ENCODE assay signal across 34 cellular contexts in genomic region chr20:25424536-25424935, GRCh38. TPM values are rescaled to one million over a fixed set of nuclear protein-coding genes. Genes with fewer than 3 reads are reported as not detected.
A peak's percentile ranks its signal among the peaks of the same experiment; 100 is the strongest.
DNase-seq lines count a peak whose midpoint lies in the region; ATAC-seq, FAIRE-seq and TF ChIP-seq lines count a peak whose summit lies in the region.
"Had no signal": no experiment of that assay in that cellular context is flagged by ENCODE, and none has a peak within 500 bp of the region (broad histone marks: within the 10 kb centered on the region; RNA-seq: fewer than 3 reads in every experiment).

No MANE protein-coding gene starts in this region.

- TF ChIP-seq EP300 in A549 (IDR thresholded peaks at IDR 0.05) (no peak), GM12878 (IDR thresholded peaks at IDR 0.05; ENCODE audit: borderline replicate concordance in 1 of 2, control insufficient read depth in 1 of 2, low read depth in 2 of 2, low read length in 2 of 2) (no peak)

- TF ChIP-seq POLR2A in A549 (IDR thresholded peaks at IDR 0.05; ENCODE audit: low read length) (no peak), GM12878 (IDR thresholded peaks at IDR 0.05; ENCODE audit: low read depth, low read length) (no peak)

- H3K4me3 Mint-ChIP-seq in stimulated activated naive CD8-positive, alpha-beta T cell treated with anti-CD3 and anti-CD28 coated beads, Interleukin-15, amount 100 ng/mL, for 72 hours: no peak overlapping the region
- H3K4me3 Mint-ChIP-seq: B cell; CD14-positive monocyte; CD4-positive, alpha-beta memory T cell; CD4-positive, alpha-beta T cell; CD4-positive, CD25-positive, alpha-beta regulatory T cell; CD8-positive, alpha-beta memory T cell; CD8-positive, alpha-beta T cell had no signal

- H3K9me3 Mint-ChIP-seq in stimulated activated naive CD8-positive, alpha-beta T cell treated with anti-CD3 and anti-CD28 coated beads, Interleukin-15, amount 100 ng/mL, for 72 hours: no peaks in the 10 kb centered on the region
- H3K9me3 Mint-ChIP-seq: CD4-positive, alpha-beta T cell; CD4-positive, CD25-positive, alpha-beta regulatory T cell; CD8-positive, alpha-beta memory T cell; CD8-positive, alpha-beta T cell had no signal

- no peak overlapping the region for H2AFZ ChIP-seq in GM12878 (ENCODE audit: control insufficient read depth, low read depth, low read length)

- SMC1A ChIA-PET in GM12878 (lab: Charles Lee; ENCODE audit: uncharacterized antibody, unreplicated experiment): interaction anchor here (1.0 to 1.5 kb wide), 3 partner anchors 15 to 23 kb away, joined by 3 to 4 read pairs (median 3); partner anchors contain the start of gene GINS1

- H3K9ac ChIP-seq in GM12878 (ENCODE audit: control insufficient read depth, insufficient read depth, low read length): no peak overlapping the region
- H3K9ac ChIP-seq: BLaER1; BLaER1 treated with 17β-estradiol and CSF1 and Interleukin-3, amounts not matched to agents 10 nM and 100 nM had no signal

- FAIRE-seq in A549 (lab: Jason Lieb, UNC) (peak; percentile 77), GM12878 (lab: Jason Lieb, UNC) (no peak)
- FAIRE-seq: A204.1, D721Med had no signal

- H3K9me3 ChIP-seq in A549 (no peaks in the 10 kb centered on the region), GM12878 (replicated peaks; ENCODE audit: control insufficient read depth, insufficient read depth, low read length) (no peaks in the 10 kb centered on the region; the same call in 2 of the 3 replicates)
- H3K9me3 ChIP-seq: BE2C had no signal

- no peak overlapping the region for H3K27ac ChIP-seq in A549
- H3K27ac ChIP-seq in GM12878 (ENCODE audit: control insufficient read depth, insufficient read depth): no peak overlapping the region
- H3K27ac ChIP-seq: 22Rv1; BLaER1; BLaER1 treated with 17β-estradiol and CSF1 and Interleukin-3, amounts not matched to agents 10 nM and 100 nM; C4-2B had no signal

- DNase-seq in stimulated activated naive CD8-positive, alpha-beta T cell treated with anti-CD3 and anti-CD28 coated beads, Interleukin-15, amount 100 ng/mL, for 72 hours: no peak
- no peak for DNase-seq in stimulated activated naive CD8-positive, alpha-beta T cell treated with anti-CD3 and anti-CD28 coated beads, Interleukin-15, Interleukin-2, amounts not matched to agents 100 U/mL and 50 U/mL, for 24 hours
- DNase-seq in A549 (ENCODE audit: low read depth in 1 of 2, low spot score in 1 of 2) (no peak), GM12878 (ENCODE audit: low read depth, low spot score) (no peak), inferior parietal cortex (ENCODE audit: extremely low spot score) (no peak)
- no peak for DNase-seq in activated effector memory CD4-positive, alpha-beta T cell treated with Interleukin-2 at 50 U/mL for 16 hours
- DNase-seq: 8988T; ACHN; AML-193; BE2C; C1 segment of cervical spinal cord; Caco-2; Calu3; CD4-positive, alpha-beta memory T cell; CD4-positive, alpha-beta T cell; CD4-positive, CD25-positive, alpha-beta regulatory T cell; CD8-positive, alpha-beta memory T cell; CD8-positive, alpha-beta T cell; COR-L47; DMS 273 treated with DMSO at 0.1 percent for 48 hours; DMS153; DMS53; DMS79; DMS79 treated with DMSO at 0.1 percent for 48 hours; DND-41; EL had no signal

- peaks cover 16% of the 10 kb centered on the region for H3K4me1 Mint-ChIP-seq in stimulated activated naive CD8-positive, alpha-beta T cell treated with anti-CD3 and anti-CD28 coated beads, Interleukin-15, amount 100 ng/mL, for 72 hours
- H3K4me1 Mint-ChIP-seq: B cell, CD14-positive monocyte had no signal

- intact Hi-C loops in GM12878 (cut with micrococcal nuclease; ENCODE audit: unreplicated experiment): no loop called here

- no peak for TF ChIP-seq RAD21 in A549 (conservative IDR thresholded peaks at IDR 0.05 in 1 of 2, IDR thresholded peaks at IDR 0.05 in 1 of 2)
- TF ChIP-seq RAD21 in GM12878 (IDR thresholded peaks at IDR 0.05; ENCODE audit: insufficient read depth, low read depth, low read length): no peak

- H3K4me1 ChIP-seq in A549 (no peaks in the 10 kb centered on the region), GM12878 (ENCODE audit: control insufficient read depth, insufficient read depth, low read length) (no peaks in the 10 kb centered on the region)
- H3K4me1 ChIP-seq: BE2C; BLaER1; BLaER1 treated with 17β-estradiol and CSF1 and Interleukin-3, amounts not matched to agents 10 nM and 100 nM; Caco-2 had no signal

- no peak overlapping the region for H3K4me3 ChIP-seq in A549
- H3K4me3 ChIP-seq in GM12878: no peak overlapping the region
- H3K4me3 ChIP-seq: BLaER1; BLaER1 treated with 17β-estradiol and CSF1 and Interleukin-3, amounts not matched to agents 10 nM and 100 nM had no signal

- peaks cover 0 to 12% of the 10 kb centered on the region in 2 experiments; a peak in 3 of 4 replicates for H3K36me3 ChIP-seq in GM12878 (ENCODE audit: control insufficient read depth in 2 of 2, insufficient read depth in 2 of 2, low read length in 1 of 2)

- POLR2A ChIA-PET in A549 (lab: Yijun Ruan, JAX) (no interaction called here), GM12878 (lab: Charles Lee) (no interaction called here)

- no peak overlapping the region for H3K27ac Mint-ChIP-seq in stimulated activated naive CD8-positive, alpha-beta T cell treated with anti-CD3 and anti-CD28 coated beads, Interleukin-15, amount 100 ng/mL, for 72 hours
- H3K27ac Mint-ChIP-seq: B cell; CD14-positive monocyte; CD4-positive, alpha-beta memory T cell; CD4-positive, alpha-beta T cell; CD8-positive, alpha-beta T cell had no signal

- in situ Hi-C loops in GM12878 (cut with MboI): no loop called here

- WGBS in A549 (ENCODE audit: missing lambda C conversion rate): 86% methylated on average over 3 of the region's 3 CpGs
- WGBS in GM12878 (ENCODE audit: insufficient coverage, insufficient replicate concordance, low lambda C conversion rate, missing lambda C conversion rate): 91% methylated on average over 3 of the region's 3 CpGs

- ATAC-seq in stimulated activated naive CD8-positive, alpha-beta T cell treated with anti-CD3 and anti-CD28 coated beads, Interleukin-15, amount 100 ng/mL, for 72 hours: peak; percentile 64
- ATAC-seq in stimulated activated naive CD8-positive, alpha-beta T cell treated with anti-CD3 and anti-CD28 coated beads, Interleukin-15, Interleukin-2, amounts not matched to agents 100 U/mL and 50 U/mL, for 24 hours: no peak
- no peak for ATAC-seq in A549
- no peak for ATAC-seq in GM12878
- ATAC-seq: CD8-positive, alpha-beta T cell had no signal

- no peak overlapping the region for H3K4me2 ChIP-seq in A549
- no peak overlapping the region for H3K4me2 ChIP-seq in GM12878 (ENCODE audit: control insufficient read depth, insufficient read depth)
- H3K4me2 ChIP-seq: BLaER1; BLaER1 treated with 17β-estradiol and CSF1 and Interleukin-3, amounts not matched to agents 10 nM and 100 nM had no signal

- CTCF ChIA-PET in A549 (lab: Yijun Ruan, JAX): interaction anchor here (1.3 kb wide), 1 partner anchor 26 kb away, joined by 3 read pairs; no protein-coding TSS in a partner anchor
- CTCF ChIA-PET in GM12878 (lab: Yijun Ruan, JAX): interaction anchor here (1.8 kb wide), 1 partner anchor 11 kb away, joined by 5 read pairs; no protein-coding TSS in a partner anchor

- RAD21 ChIA-PET in GM12878 (lab: Charles Lee; ENCODE audit: unreplicated experiment): interaction anchor here (1.5 kb wide), 1 partner anchor 25 kb away, joined by 4 read pairs; no protein-coding TSS in a partner anchor

- no peaks in the 10 kb centered on the region for H3K27me3 ChIP-seq in GM12878 (replicated peaks in 1 of 2; ENCODE audit: control insufficient read depth in 2 of 2, insufficient read depth in 2 of 2, low read length in 1 of 2)
- H3K27me3 ChIP-seq: BE2C; BLaER1; BLaER1 treated with 17β-estradiol and CSF1 and Interleukin-3, amounts not matched to agents 10 nM and 100 nM had no signal

- BruUV-seq in GM12878 (replicated peaks; lab: Mats Ljungman, UMichigan): no TSS peak

- TF ChIP-seq CTCF in A549 (IDR thresholded peaks at IDR 0.05) (no peak), GM12878 (IDR thresholded peaks at IDR 0.05 in 2 of 3, conservative IDR thresholded peaks at IDR 0.05 in 1 of 3; ENCODE audit: control insufficient read depth in 2 of 3, extremely low read depth in 1 of 3, insufficient read depth in 1 of 3, low read depth in 3 of 3, low read length in 3 of 3) (no peak)

- no peaks in the 10 kb centered on the region for H3K27me3 Mint-ChIP-seq in stimulated activated naive CD8-positive, alpha-beta T cell treated with anti-CD3 and anti-CD28 coated beads, Interleukin-15, amount 100 ng/mL, for 72 hours
- H3K27me3 Mint-ChIP-seq: B cell; CD4-positive, alpha-beta memory T cell; CD4-positive, alpha-beta T cell; CD4-positive, CD25-positive, alpha-beta regulatory T cell; CD8-positive, alpha-beta memory T cell had no signal

- H4K20me1 ChIP-seq in GM12878 (ENCODE audit: control insufficient read depth, insufficient read depth): no peaks in the 10 kb centered on the region
- H4K20me1 ChIP-seq: BLaER1 had no signal

- H3K79me2 ChIP-seq in GM12878 (ENCODE audit: control insufficient read depth, insufficient read depth, low read length): no peaks in the 10 kb centered on the region

RNA-seq across cellular contexts. Expression of gene GINS1, which starts 17.1 kb away (rescaled TPM):
- polyA plus RNA-seq in A549 (2011; rRNA removed) (33.5 and 46.4 TPM in 2 replicates), A549 (2017; fragmentation: RNase III; extraction: RNeasy Plus Mini Kit Qiagen cat#74134 plus additional on column Dnase treatment) (30.7 to 34.2 TPM (median 33.6 TPM) in 3 replicates), GM12878 (2011; rRNA removed) (34.1 and 47.5 TPM in 2 replicates), GM12878 (2014; fragmentation: Illumina TruSeq; extraction: Trizol) (25.2 and 30.0 TPM in 2 replicates), GM12878 (2014; fragmentation: Nextera tagmentation; extraction: Ambion mirVana) (10 to 100 TPM; 13.0 to 20.0 TPM), GM12878 (2014; rRNA removed) (25.3 and 29.6 TPM in 2 replicates), GM12878 (2016; fragmentation: Nextera tagmentation; extraction: Ambion mirVana) (10 to 100 TPM; 40.5 to 44.6 TPM)
- polyA plus RNA-seq in A549 (2012; cell fraction: cytosol; rRNA removed): 17.7 and 19.7 TPM in 2 replicates
- 7.6 and 19.9 TPM in 2 replicates for polyA plus RNA-seq in A549 (2012; cell fraction: nucleus; rRNA removed)
- polyA minus RNA-seq in A549 (2011; rRNA and poly(A)+ RNA removed): 23.7 and 28.4 TPM in 2 replicates
- total RNA-seq in GM12878 (2013; cell fraction: nucleolus; rRNA removed): 16.8 and 17.9 TPM in 2 replicates
- total RNA-seq in GM12878 (2014; rRNA removed) (31.1 and 35.3 TPM in 2 replicates), GM12878 (2014; rRNA removed; fragmentation: Illumina TruSeq; extraction: Trizol) (26.1 and 29.1 TPM in 2 replicates), GM12878 (2021) (33.8 and 35.6 TPM in 2 replicates)
- 6.9 TPM for polyA plus RNA-seq in GM12878 (2011; ENCODE audit: low read depth)
- 15.9 and 18.7 TPM in 2 replicates for polyA plus RNA-seq in GM12878 (2011; cell fraction: cytosol; rRNA removed)
- 10.0 and 15.1 TPM in 2 replicates for polyA plus RNA-seq in GM12878 (2011; cell fraction: nucleus; rRNA removed)
- polyA plus RNA-seq in GM12878 (2012): 8.0 and 10.6 TPM in 2 replicates
- 16.5 and 18.3 TPM in 2 replicates for polyA minus RNA-seq in GM12878 (2011; rRNA and poly(A)+ RNA removed)
- 8.8 and 10.1 TPM in 2 replicates for polyA minus RNA-seq in GM12878 (2011; cell fraction: cytosol; rRNA and poly(A)+ RNA removed)
- polyA minus RNA-seq in GM12878 (2011; cell fraction: nucleus; rRNA and poly(A)+ RNA removed): 4.0 and 9.7 TPM in 2 replicates

RNA-seq across cellular contexts. Expression of gene ABHD12, which starts 33.9 kb away (rescaled TPM):
- polyA plus RNA-seq in A549 (2011; rRNA removed) (54.3 and 59.1 TPM in 2 replicates), A549 (2017; fragmentation: RNase III; extraction: RNeasy Plus Mini Kit Qiagen cat#74134 plus additional on column Dnase treatment) (87.3 to 101 TPM (median 96.4 TPM) in 3 replicates), GM12878 (2011; rRNA removed) (14.2 and 16.1 TPM in 2 replicates), GM12878 (2014; fragmentation: Illumina TruSeq; extraction: Trizol) (19.8 and 27.6 TPM in 2 replicates), GM12878 (2014; fragmentation: Nextera tagmentation; extraction: Ambion mirVana) (1 to 10 TPM; 1.5 to 4.1 TPM), GM12878 (2014; rRNA removed) (25.7 and 28.8 TPM in 2 replicates), GM12878 (2016; fragmentation: Nextera tagmentation; extraction: Ambion mirVana) (10 to 100 TPM; 52.4 to 61.8 TPM)
- polyA plus RNA-seq in A549 (2012; cell fraction: cytosol; rRNA removed): 55.8 and 64.5 TPM in 2 replicates
- 48.3 and 57.5 TPM in 2 replicates for polyA plus RNA-seq in A549 (2012; cell fraction: nucleus; rRNA removed)
- 63.7 and 69.5 TPM in 2 replicates for polyA minus RNA-seq in A549 (2011; rRNA and poly(A)+ RNA removed)
- 30.6 and 34.6 TPM in 2 replicates for total RNA-seq in GM12878 (2013; cell fraction: nucleolus; rRNA removed)
- total RNA-seq in GM12878 (2014; rRNA removed) (22.8 and 33.0 TPM in 2 replicates), GM12878 (2014; rRNA removed; fragmentation: Illumina TruSeq; extraction: Trizol) (15.9 and 22.0 TPM in 2 replicates), GM12878 (2021) (37.1 and 42.2 TPM in 2 replicates)
- polyA plus RNA-seq in GM12878 (2011; ENCODE audit: low read depth): 28.3 TPM
- polyA plus RNA-seq in GM12878 (2011; cell fraction: cytosol; rRNA removed): 19.5 and 21.7 TPM in 2 replicates
- 23.4 and 24.7 TPM in 2 replicates for polyA plus RNA-seq in GM12878 (2011; cell fraction: nucleus; rRNA removed)
- polyA plus RNA-seq in GM12878 (2012): 28.7 and 33.4 TPM in 2 replicates
- polyA minus RNA-seq in GM12878 (2011; rRNA and poly(A)+ RNA removed): 21.3 and 24.1 TPM in 2 replicates
- 4.7 and 15.1 TPM in 2 replicates for polyA minus RNA-seq in GM12878 (2011; cell fraction: cytosol; rRNA and poly(A)+ RNA removed)
- 13.9 and 28.6 TPM in 2 replicates for polyA minus RNA-seq in GM12878 (2011; cell fraction: nucleus; rRNA and poly(A)+ RNA removed)
